8 cellular contexts compared by ENCODE assay signal in genomic region chr6:127120109-127120786, GRCh38. TPM values are rescaled to one million over a fixed set of nuclear protein-coding genes. Genes with fewer than 3 reads are reported as not detected.
DNase-seq lines count a peak whose midpoint lies in the region; ATAC-seq, FAIRE-seq and TF ChIP-seq lines count a peak whose summit lies in the region.

No MANE protein-coding gene starts in this region.

- TF ChIP-seq POLR2A in HepG2 (IDR thresholded peaks at IDR 0.05; ENCODE audit: insufficient read depth in 1 of 2, low read depth in 2 of 2, low read length in 2 of 2) = no peak

- DNase-seq in GM10248 (ENCODE audit: extremely low spot score) (peak; percentile 22), GM23338 (ENCODE audit: low spot score) (peak; percentile 49), HepG2 (ENCODE audit: low spot score) (no peak)
- peak; percentile 3 to 8 for DNase-seq in activated T-cell treated with anti-CD3 and anti-CD28 coated beads, Interleukin-2, amount 50 U/mL, for 72 hours

- no peaks in the 10 kb centered on the region for H3K36me3 Mint-ChIP-seq in GM23338 (ENCODE audit: low read depth)
- no peaks in the 10 kb centered on the region for H3K36me3 Mint-ChIP-seq in activated T-cell treated with anti-CD3 and anti-CD28 coated beads, Interleukin-2, amount 50 U/mL, for 72 hours (ENCODE audit: insufficient read depth in 2 of 2)

- no peak overlapping the region for H3K27ac Mint-ChIP-seq in GM23338
- no peak overlapping the region for H3K27ac Mint-ChIP-seq in activated T-cell treated with anti-CD3 and anti-CD28 coated beads, Interleukin-2, amount 50 U/mL, for 72 hours

- peak; percentile 18 for ATAC-seq in GM23338
- no peak for ATAC-seq in activated T-cell treated with anti-CD3 and anti-CD28 coated beads, Interleukin-2, amount 50 U/mL, for 72 hours (replicated peaks in 1 of 2)
- ATAC-seq in HepG2 = peak; percentile 8; the same call in 2 of the 3 replicates
- no peak for ATAC-seq in GM18498 (IDR thresholded peaks at IDR 0.05; ENCODE audit: unreplicated experiment)
- no peak for ATAC-seq in HG03521 (IDR thresholded peaks at IDR 0.05; ENCODE audit: unreplicated experiment)
- no peak for ATAC-seq in GM21390 (IDR thresholded peaks at IDR 0.05; ENCODE audit: unreplicated experiment)

- H2AFZ ChIP-seq in GM23338 = peak overlapping the region; percentile 92
- no peak overlapping the region for H2AFZ ChIP-seq in HepG2 (ENCODE audit: low read length)

- POLR2A ChIA-PET in GM10248 (lab: Yijun Ruan, JAX) = no interaction called here
- POLR2A ChIA-PET in HepG2 (lab: Yijun Ruan, JAX) = no interaction called here

- H3K4me3 Mint-ChIP-seq in GM23338 = peak overlapping the region; percentile 80
- H3K4me3 Mint-ChIP-seq in activated T-cell treated with anti-CD3 and anti-CD28 coated beads, Interleukin-2, amount 50 U/mL, for 72 hours = peak overlapping the region; percentile 82 to 92

- TF ChIP-seq EP300 in HepG2 (IDR thresholded peaks at IDR 0.05; ENCODE audit: low read depth in 2 of 2, low read length in 2 of 2) (no peak), HepG2 (CRISPR knock-in tag; IDR thresholded peaks at IDR 0.05; ENCODE audit: borderline replicate concordance) (no peak)

- peaks cover 16% of the 10 kb centered on the region for H3K4me1 Mint-ChIP-seq in GM23338
- peaks cover 23% of the 10 kb centered on the region for H3K4me1 Mint-ChIP-seq in activated T-cell treated with anti-CD3 and anti-CD28 coated beads, Interleukin-2, amount 50 U/mL, for 72 hours (ENCODE audit: low read depth)

- H3K36me3 ChIP-seq in GM23338 (ENCODE audit: insufficient read depth) (no peaks in the 10 kb centered on the region), HepG2 (replicated peaks in 1 of 2; ENCODE audit: control insufficient read depth in 1 of 2, insufficient read depth in 2 of 2, low read length in 2 of 2) (no peaks in the 10 kb centered on the region), urinary bladder (ENCODE audit: insufficient read depth) (no peaks in the 10 kb centered on the region)

- no peaks in the 10 kb centered on the region for H3F3A ChIP-seq in GM23338 (replicated peaks; ENCODE audit: low read depth)

- H4K20me1 ChIP-seq in GM23338 (replicated peaks; ENCODE audit: insufficient read depth) (no peaks in the 10 kb centered on the region), HepG2 (ENCODE audit: insufficient read depth, low read length) (no peaks in the 10 kb centered on the region)

- H3K27me3 ChIP-seq in GM23338 (ENCODE audit: insufficient read depth) (peaks cover 78% of the 10 kb centered on the region), HepG2 (ENCODE audit: control insufficient read depth in 1 of 2, insufficient read depth in 2 of 2, low read length in 2 of 2) (peaks cover 14 to 43% of the 10 kb centered on the region in 2 experiments; a peak in 4 of 5 replicates)

- no peak overlapping the region for H3K9ac ChIP-seq in HepG2 (ENCODE audit: insufficient read depth, low read depth, low read length)

- 40% methylated on average over 26 of the region's 34 CpGs for WGBS in HepG2 (ENCODE audit: low lambda C conversion rate)
- 7% methylated on average over 34 of the region's 34 CpGs for WGBS in urinary bladder

- TF ChIP-seq CTCF in GM10248 (IDR thresholded peaks at IDR 0.05; ENCODE audit: control extremely low read depth, extremely low read depth, low read depth, missing control alignments) (no peak), GM23338 (conservative IDR thresholded peaks at IDR 0.05; ENCODE audit: low read depth in 2 of 2) (no peak), HepG2 (CRISPR knock-in tag; IDR thresholded peaks at IDR 0.05) (no peak)

- H3K4me1 ChIP-seq in GM23338 (ENCODE audit: insufficient read depth) (peaks cover 26% of the 10 kb centered on the region), HepG2 (ENCODE audit: insufficient read depth, low read length) (no peaks in the 10 kb centered on the region), urinary bladder (ENCODE audit: insufficient read depth) (peaks cover 2% of the 10 kb centered on the region)

- peaks cover 46% of the 10 kb centered on the region for H3K27me3 Mint-ChIP-seq in GM23338 (ENCODE audit: insufficient read depth, low read depth, poor library complexity)
- H3K27me3 Mint-ChIP-seq in activated T-cell treated with anti-CD3 and anti-CD28 coated beads, Interleukin-2, amount 50 U/mL, for 72 hours (ENCODE audit: low read depth) = peaks cover 74% of the 10 kb centered on the region

- in situ Hi-C loops in HepG2 (cut with HindIII; ENCODE audit: extremely low pct_ligation_motif_present, low pct_unique_long_range_greater_than_20kb) = loop anchor here (25.0 kb wide), 4 partner anchors 308 to 1808 kb away; partner anchors contain the start of gene HDDC2

- FAIRE-seq in HepG2 (lab: Jason Lieb, UNC) = no peak

- TF ChIP-seq RAD21 in HepG2 (CRISPR knock-in tag; IDR thresholded peaks at IDR 0.05) = no peak

- no peaks in the 10 kb centered on the region for H3K9me2 ChIP-seq in GM23338 (ENCODE audit: insufficient read depth)

- CTCF ChIA-PET in GM10248 (lab: Yijun Ruan, JAX) (interaction anchor here (0.7 to 2.8 kb wide), 6 partner anchors 9 to 1128 kb away, joined by 3 to 14 read pairs (median 4); no protein-coding TSS in a partner anchor), HepG2 (lab: Yijun Ruan, JAX; ENCODE audit: low intra/inter-chr PET ratio, low total read pairs) (interaction anchor here (1.4 to 2.0 kb wide), 2 partner anchors 316 to 759 kb away, joined by 4 to 12 read pairs; no protein-coding TSS in a partner anchor)

- H3K9me3 Mint-ChIP-seq in GM23338 = no peaks in the 10 kb centered on the region
- H3K9me3 Mint-ChIP-seq in activated T-cell treated with anti-CD3 and anti-CD28 coated beads, Interleukin-2, amount 50 U/mL, for 72 hours = no peaks in the 10 kb centered on the region

- no peak overlapping the region for H3K27ac ChIP-seq in GM23338 (ENCODE audit: low read depth)
- no peak overlapping the region for H3K27ac ChIP-seq in HepG2 (ENCODE audit: extremely low read length, insufficient read depth, low read length)
- no peak overlapping the region for H3K27ac ChIP-seq in urinary bladder (ENCODE audit: low read depth)

- no TSS peak for BruUV-seq in HepG2 (replicated peaks; lab: Mats Ljungman, UMichigan)

- intact Hi-C loops in HepG2 (cut with micrococcal nuclease; ENCODE audit: unreplicated experiment) = loop anchor here (5.0 kb wide), 1 partner anchor 1808 kb away; no protein-coding TSS in a partner anchor

- H3K4me2 ChIP-seq in GM23338 = peak overlapping the region; percentile 94
- no peak overlapping the region for H3K4me2 ChIP-seq in HepG2 (ENCODE audit: low read depth, low read length)

- H3K4me3 ChIP-seq in GM23338 = peak overlapping the region; percentile 79
- no peak overlapping the region for H3K4me3 ChIP-seq in HepG2 (replicated peaks in 1 of 3; ENCODE audit: insufficient read depth in 1 of 3, low read depth in 2 of 3, low read length in 3 of 3)
- peak overlapping the region; percentile 71 for H3K4me3 ChIP-seq in urinary bladder (ENCODE audit: low read depth, low read length)

- H3K9me3 ChIP-seq in HepG2 (ENCODE audit: low read length) = no peaks in the 10 kb centered on the region

- H3K79me2 ChIP-seq in GM23338 (replicated peaks; ENCODE audit: insufficient read depth) (no peaks in the 10 kb centered on the region), HepG2 (ENCODE audit: insufficient read depth, low read length) (no peaks in the 10 kb centered on the region)

TF ChIP-seq in GM23338, 12 proteins besides CTCF, POLR2A, EP300 and RAD21:
- TF ChIP-seq JUNB (IDR thresholded peaks at IDR 0.05; ENCODE audit: unreplicated experiment) = no peak
- peak; percentile 87 for TF ChIP-seq EZH2 (IDR thresholded peaks at IDR 0.05; ENCODE audit: low read depth, unreplicated experiment)

TF ChIP-seq in HepG2, 621 proteins besides CTCF, POLR2A, EP300 and RAD21 (continues in another document):
- TF ChIP-seq SP1 (IDR thresholded peaks at IDR 0.05) (no peak), SP1 (CRISPR knock-in tag; IDR thresholded peaks at IDR 0.05) (no peak), ZNF790 (CRISPR knock-in tag; IDR thresholded peaks at IDR 0.05; ENCODE audit: borderline replicate concordance) (no peak), SALL2 (CRISPR knock-in tag; IDR thresholded peaks at IDR 0.05) (no peak), JDP2 (CRISPR knock-in tag; IDR thresholded peaks at IDR 0.05; ENCODE audit: borderline replicate concordance) (no peak), ZNF234 (CRISPR knock-in tag; conservative IDR thresholded peaks at IDR 0.05) (no peak), SUZ12 (IDR thresholded peaks at IDR 0.05; ENCODE audit: low read depth, low read length) (no peak), MXI1 (IDR thresholded peaks at IDR 0.05; ENCODE audit: borderline replicate concordance, low read depth, low read length) (no peak), ZNF317 (CRISPR knock-in tag; IDR thresholded peaks at IDR 0.05) (no peak), U2AF2 (IDR thresholded peaks at IDR 0.05; ENCODE audit: low read depth, low read length) (no peak)

RNA-seq across cellular contexts. Expression of gene RSPO3, which starts 1.8 kb away (rescaled TPM):
- not detected in 2 replicates for total RNA-seq in GM23338 (2014; rRNA removed; shearing (Covaris generic))
- polyA plus RNA-seq in GM23338 (2016; fragmentation: Nextera tagmentation; extraction: Ambion mirVana) = 0.30 TPM in 1 of 2 replicates, not detected in the other
- not detected for total RNA-seq in activated T-cell treated with anti-CD3 and anti-CD28 coated beads, Interleukin-2, amount 50 U/mL, for 72 hours
- total RNA-seq in HepG2 (2016; rRNA removed; fragmentation: Illumina TruSeq; extraction: Trizol) = not detected in 2 replicates
- not detected in 2 replicates for total RNA-seq in HepG2 (2016; cell fraction: cytosol; rRNA removed; fragmentation: Illumina TruSeq; extraction: Trizol; ENCODE audit: low read depth)
- total RNA-seq in HepG2 (2016; cell fraction: insoluble cytoplasmic fraction; rRNA removed; fragmentation: Illumina TruSeq; extraction: Trizol) = not detected in 2 replicates
- total RNA-seq in HepG2 (2016; cell fraction: membrane; rRNA removed; fragmentation: Illumina TruSeq; extraction: Trizol) = not detected in 2 replicates
- not detected in 2 replicates for total RNA-seq in HepG2 (2016; cell fraction: nucleus; rRNA removed; fragmentation: Illumina TruSeq; extraction: Trizol)
- not detected in 2 replicates for polyA plus RNA-seq in HepG2 (2011; rRNA removed)
- polyA plus RNA-seq in HepG2 (2011; cell fraction: cytosol; rRNA removed) = not detected in 2 replicates
- polyA plus RNA-seq in HepG2 (2011; cell fraction: nucleus; rRNA removed) = not detected in 2 replicates
- polyA plus RNA-seq in HepG2 (2012) = not detected in 2 replicates
- polyA plus RNA-seq in HepG2 (2016; cell fraction: cytosol; fragmentation: Illumina TruSeq; extraction: Trizol; ENCODE audit: low read depth) = not detected in 2 replicates
- not detected in 2 replicates for polyA plus RNA-seq in HepG2 (2016; cell fraction: insoluble cytoplasmic fraction; fragmentation: Illumina TruSeq; extraction: Trizol; ENCODE audit: low read depth)
- polyA plus RNA-seq in HepG2 (2016; cell fraction: membrane; fragmentation: Illumina TruSeq; extraction: Trizol; ENCODE audit: low read depth) = not detected in 2 replicates
- not detected in 2 replicates for polyA plus RNA-seq in HepG2 (2016; cell fraction: nucleus; fragmentation: Illumina TruSeq; extraction: Trizol; ENCODE audit: insufficient read depth, low read depth)
- not detected in 2 replicates for polyA minus RNA-seq in HepG2 (2011; rRNA and poly(A)+ RNA removed; ENCODE audit: low replicate concordance)
- polyA minus RNA-seq in HepG2 (2011; cell fraction: cytosol; rRNA and poly(A)+ RNA removed) = not detected in 2 replicates
- not detected in 2 replicates for polyA minus RNA-seq in HepG2 (2011; cell fraction: nucleus; rRNA and poly(A)+ RNA removed)
- total RNA-seq in urinary bladder = 4.9 TPM
- 4.4 TPM for polyA plus RNA-seq in urinary bladder

Comparison
In these comparisons a context has a peak if more than half of its experiments do, and no peak if none do; other contexts are left out.
1. ATAC-seq: peak in GM23338 (single experiment) and HepG2 (single experiment); none in activated T-cell treated with anti-CD3 and anti-CD28 coated beads, Interleukin-2, amount 50 U/mL, for 72 hours (0 of 2), GM18498 (single experiment), HG03521 (single experiment) and GM21390 (single experiment).
2. H3K4me3 ChIP-seq: peak in GM23338 (single experiment) and urinary bladder (single experiment); none in HepG2 (0 of 3).